ENCODE assay signal across 8 cellular contexts in the genomic region with DNA sequence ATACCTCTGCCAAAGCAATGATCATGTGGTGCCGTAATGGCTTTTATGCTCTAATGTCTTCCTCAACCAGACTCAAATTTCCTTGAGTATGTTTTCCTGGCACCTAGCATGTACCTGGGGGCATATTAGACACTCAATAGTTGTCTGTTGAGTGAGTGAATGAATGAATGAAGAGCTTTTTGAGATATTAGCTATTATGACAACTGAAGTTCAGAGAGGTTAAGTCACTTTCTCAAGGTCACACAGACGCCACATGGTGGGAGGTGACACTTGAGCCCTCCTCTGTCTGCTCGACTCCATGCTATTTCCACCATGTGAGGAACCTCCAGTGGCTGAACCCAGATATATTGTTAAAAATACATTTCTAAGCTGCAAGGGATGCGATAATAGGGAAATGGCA.
DNase-seq lines count a peak whose midpoint lies in the region; TF ChIP-seq lines count a peak whose summit lies in the region.

No MANE protein-coding gene starts in this region.

- peak overlapping the region in 4 of 7 donors; percentile 12 to 64 (median 48) for H3K4me3 Mint-ChIP-seq in CD8-positive, alpha-beta memory T cell

- POLR2A ChIA-PET in CD8-positive, alpha-beta memory T cell (lab: Charles Lee): no interaction called here
- POLR2A ChIA-PET in RWPE1 (lab: Yijun Ruan, JAX; ENCODE audit: low non-redundant PET): no interaction called here

- peaks cover 5 to 15% (median 14%) of the 10 kb centered on the region in 3 donors for H3K4me1 Mint-ChIP-seq in CD8-positive, alpha-beta memory T cell

- peaks cover 6 to 23% of the 10 kb centered on the region in 2 donors for H3K27me3 Mint-ChIP-seq in CD8-positive, alpha-beta memory T cell

- peak overlapping the region; percentile 53 for H3K4me3 ChIP-seq in CD8-positive, alpha-beta memory T cell (ENCODE audit: low read length)
- H3K4me3 ChIP-seq in esophagus (ENCODE audit: low read depth in 1 of 2, low read length in 2 of 2) (no peak overlapping the region), skeletal muscle cell (ENCODE audit: low read depth, low read length) (peak overlapping the region; percentile 1)

- H3K27me3 ChIP-seq in CD8-positive, alpha-beta memory T cell (ENCODE audit: insufficient read depth, low read length, poor library complexity, severe bottlenecking): no peaks in the 10 kb centered on the region
- no peaks in the 10 kb centered on the region for H3K27me3 ChIP-seq in esophagus (ENCODE audit: control insufficient read depth in 1 of 2, insufficient read depth in 2 of 2, low read length in 2 of 2)

- H3K27ac ChIP-seq in CD8-positive, alpha-beta memory T cell (ENCODE audit: low read depth, low read length): no peak overlapping the region
- peak overlapping the region; percentile 77 for H3K27ac ChIP-seq in RWPE1
- H3K27ac ChIP-seq in esophagus (ENCODE audit: low read depth in 2 of 2, low read length in 1 of 2): peak overlapping the region; percentile 79 to 87

- 74 to 75% methylated on average over 4 of the region's 4 CpGs for WGBS in esophagus, 2 donors

- H3K36me3 ChIP-seq in CD8-positive, alpha-beta memory T cell (ENCODE audit: insufficient read depth, low read length): no peaks in the 10 kb centered on the region
- H3K36me3 ChIP-seq in esophagus (ENCODE audit: control insufficient read depth in 2 of 2, insufficient read depth in 2 of 2, low read length in 1 of 2): no peaks in the 10 kb centered on the region

- no peaks in the 10 kb centered on the region for H3K9me3 ChIP-seq in CD8-positive, alpha-beta memory T cell (ENCODE audit: low read length)
- no peaks in the 10 kb centered on the region for H3K9me3 ChIP-seq in esophagus (ENCODE audit: control insufficient read depth in 2 of 2, insufficient read depth in 1 of 2, low read depth in 1 of 2, low read length in 1 of 2)

- no peak overlapping the region for H3K27ac Mint-ChIP-seq in CD8-positive, alpha-beta memory T cell

- no peak for DNase-seq in CD8-positive, alpha-beta memory T cell
- DNase-seq in RWPE1 (ENCODE audit: low spot score): no peak
- no peak for DNase-seq in skeletal muscle cell (ENCODE audit: low read depth)
- no peak for DNase-seq in midbrain (lab: John Stamatoyannopoulos, UW)
- DNase-seq in kidney glomerular epithelial cell (lab: John Stamatoyannopoulos, UW): no peak
- DNase-seq in DMS114 treated with DMSO at 0.1 percent for 48 hours (lab: John Stamatoyannopoulos, UW; ENCODE audit: unreplicated experiment): no peak
- DNase-seq in occipital lobe (lab: John Stamatoyannopoulos, UW): no peak

- TF ChIP-seq CTCF in RWPE1 (conservative IDR thresholded peaks at IDR 0.05; ENCODE audit: low read depth): no peak

- CTCF ChIA-PET in CD8-positive, alpha-beta memory T cell (lab: Charles Lee): no interaction called here
- CTCF ChIA-PET in RWPE1 (lab: Yijun Ruan, JAX): interaction anchor here (0.7 kb wide), 1 partner anchor 51 kb away, joined by 3 read pairs; no protein-coding TSS in a partner anchor

- H3K9me3 Mint-ChIP-seq in CD8-positive, alpha-beta memory T cell: peaks cover 0 to 4% (median 2%) of the 10 kb centered on the region in 5 donors

- H3K4me1 ChIP-seq in CD8-positive, alpha-beta memory T cell (ENCODE audit: insufficient read depth, low read length): peaks cover 11% of the 10 kb centered on the region
- peaks cover 3 to 4% of the 10 kb centered on the region in 2 donors for H3K4me1 ChIP-seq in esophagus (ENCODE audit: control insufficient read depth in 2 of 2, insufficient read depth in 2 of 2, low read length in 1 of 2)

- peaks cover 0 to 3% (median 0%) of the 10 kb centered on the region in 3 donors for H3K36me3 Mint-ChIP-seq in CD8-positive, alpha-beta memory T cell

Comparison
In these comparisons a context has a peak if more than half of its experiments do, and no peak if none do; other contexts are left out.
1. H3K4me3 ChIP-seq: peak in CD8-positive, alpha-beta memory T cell (single experiment) and skeletal muscle cell (single experiment); none in esophagus (0 of 2).